In the genomic region with DNA sequence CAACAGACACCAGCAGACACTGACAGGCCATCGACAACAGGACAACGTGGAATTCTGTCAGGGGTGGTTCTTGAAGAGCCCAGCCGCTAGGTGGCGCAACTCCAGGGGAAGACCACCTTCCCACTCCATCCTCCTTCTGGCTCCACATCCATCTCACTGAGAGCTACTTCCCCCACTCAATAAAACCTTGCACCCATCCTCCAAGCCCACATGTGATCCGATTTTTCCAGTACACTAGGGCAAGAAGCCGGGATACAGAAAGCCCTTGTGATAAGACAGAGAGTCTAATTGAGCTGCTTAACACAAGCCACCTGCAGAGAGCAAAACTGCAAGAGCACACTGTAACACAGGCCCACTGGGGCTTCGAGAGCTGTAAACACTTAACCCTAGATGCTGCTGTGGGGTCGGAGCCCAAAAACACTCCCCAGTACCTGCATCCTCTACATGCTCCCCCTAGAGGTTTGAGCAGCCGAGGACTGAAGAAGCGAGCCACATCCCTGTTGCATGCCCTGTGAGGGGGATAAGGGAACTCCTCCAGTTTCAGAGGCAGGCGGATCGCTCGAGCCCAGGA, we compare ENCODE assay signal across 8 cellular contexts. TPM values are rescaled to one million over a fixed set of nuclear protein-coding genes. Genes with fewer than 3 reads are reported as not detected.
DNase-seq lines count a peak whose midpoint lies in the region; ATAC-seq and TF ChIP-seq lines count a peak whose summit lies in the region.

No MANE protein-coding gene starts in this region.

- no peaks in the 10 kb centered on the region for H3K9me3 Mint-ChIP-seq in activated T-cell treated with anti-CD3 and anti-CD28 coated beads, Interleukin-2, amount 50 U/mL, for 4 hours
- H3K9me3 Mint-ChIP-seq in stimulated activated memory B cell treated with anti-CD40 and anti-IgM and Interleukin-4, amounts not matched to agents 10 μg/mL and 1 μg/mL and 100 μg/mL, for 72 hours, result no peaks in the 10 kb centered on the region

- no peak overlapping the region for H3K27ac Mint-ChIP-seq in stimulated activated memory B cell treated with anti-CD40 and anti-IgM and Interleukin-4, amounts not matched to agents 10 μg/mL and 1 μg/mL and 100 μg/mL, for 72 hours

- in situ Hi-C loops in GM13977 (cut with MboI; ENCODE audit: low pct_unique_long_range_greater_than_20kb, low sequenced_read_pairs, unreplicated experiment), result no loop called here

- ATAC-seq in activated T-cell treated with anti-CD3 and anti-CD28 coated beads, Interleukin-2, amount 50 U/mL, for 4 hours, result no peak
- no peak for ATAC-seq in GM19324 (IDR thresholded peaks at IDR 0.05; ENCODE audit: low FRiP score, unreplicated experiment)
- ATAC-seq in stimulated activated memory B cell treated with anti-CD40 and anti-IgM and Interleukin-4, amounts not matched to agents 10 μg/mL and 1 μg/mL and 100 μg/mL, for 72 hours, result no peak
- ATAC-seq in HG03039 (IDR thresholded peaks at IDR 0.05; ENCODE audit: unreplicated experiment), result no peak

- no peak overlapping the region for H3K27ac ChIP-seq in C4-2B

- H3K4me1 Mint-ChIP-seq in activated T-cell treated with anti-CD3 and anti-CD28 coated beads, Interleukin-2, amount 50 U/mL, for 4 hours (ENCODE audit: low read depth), result no peaks in the 10 kb centered on the region
- peaks cover 8% of the 10 kb centered on the region for H3K4me1 Mint-ChIP-seq in stimulated activated memory B cell treated with anti-CD40 and anti-IgM and Interleukin-4, amounts not matched to agents 10 μg/mL and 1 μg/mL and 100 μg/mL, for 72 hours

- no peaks in the 10 kb centered on the region for H3K27me3 ChIP-seq in kidney epithelial cell (ENCODE audit: control insufficient read depth, insufficient read depth, low read length)

- no peaks in the 10 kb centered on the region for H3K36me3 ChIP-seq in kidney epithelial cell (ENCODE audit: control insufficient read depth, insufficient read depth, low read length)

- peaks cover 6% of the 10 kb centered on the region for H3K27me3 Mint-ChIP-seq in activated T-cell treated with anti-CD3 and anti-CD28 coated beads, Interleukin-2, amount 50 U/mL, for 4 hours (ENCODE audit: low read depth)
- H3K27me3 Mint-ChIP-seq in stimulated activated memory B cell treated with anti-CD40 and anti-IgM and Interleukin-4, amounts not matched to agents 10 μg/mL and 1 μg/mL and 100 μg/mL, for 72 hours, result peaks cover 9% of the 10 kb centered on the region

- H3K4me3 ChIP-seq in kidney epithelial cell (ENCODE audit: low read depth, low read length), result no peak overlapping the region

- no peaks in the 10 kb centered on the region for H3K36me3 Mint-ChIP-seq in activated T-cell treated with anti-CD3 and anti-CD28 coated beads, Interleukin-2, amount 50 U/mL, for 4 hours (ENCODE audit: insufficient read depth)
- H3K36me3 Mint-ChIP-seq in stimulated activated memory B cell treated with anti-CD40 and anti-IgM and Interleukin-4, amounts not matched to agents 10 μg/mL and 1 μg/mL and 100 μg/mL, for 72 hours, result no peaks in the 10 kb centered on the region

- TF ChIP-seq CTCF in C4-2B (conservative IDR thresholded peaks at IDR 0.05) (peak; percentile 77), GM13977 (IDR thresholded peaks at IDR 0.05; ENCODE audit: extremely low read depth, insufficient read depth, missing control alignments) (peak; percentile 84), kidney epithelial cell (IDR thresholded peaks at IDR 0.05; ENCODE audit: insufficient read depth, low read length, poor library complexity, severe bottlenecking) (peak; percentile 26)

- DNase-seq in GM13977 (ENCODE audit: low spot score), result peak; percentile 44
- DNase-seq in NCI-H2029 (lab: John Stamatoyannopoulos, UW), result peak; percentile 54
- peak; percentile 9 for DNase-seq in activated T-cell treated with anti-CD3 and anti-CD28 coated beads, Interleukin-2, amount 50 U/mL, for 4 hours
- no peak for DNase-seq in kidney epithelial cell (ENCODE audit: low read depth)

- no peak overlapping the region for H3K4me3 Mint-ChIP-seq in activated T-cell treated with anti-CD3 and anti-CD28 coated beads, Interleukin-2, amount 50 U/mL, for 4 hours
- no peak overlapping the region for H3K4me3 Mint-ChIP-seq in stimulated activated memory B cell treated with anti-CD40 and anti-IgM and Interleukin-4, amounts not matched to agents 10 μg/mL and 1 μg/mL and 100 μg/mL, for 72 hours

RNA-seq across cellular contexts. Expression of a gene that starts 11.5 kb away (rescaled TPM):
- under 1 TPM in 1 of 3 donors, not detected in 2; 0.26 TPM for total RNA-seq in activated T-cell treated with anti-CD3 and anti-CD28 coated beads, Interleukin-2, amount 50 U/mL, for 4 hours
- 1.1 and 1.3 TPM in 2 replicates for total RNA-seq in kidney epithelial cell

RNA-seq across cellular contexts. Expression of a gene that starts 58.2 kb away (rescaled TPM):
- total RNA-seq in activated T-cell treated with anti-CD3 and anti-CD28 coated beads, Interleukin-2, amount 50 U/mL, for 4 hours, result 10 to 100 TPM; 33.8 to 46.3 (median 42.4) TPM
- 44.8 and 48.1 TPM in 2 replicates for total RNA-seq in kidney epithelial cell

Comparison
In these comparisons a context has a peak if more than half of its experiments do, and no peak if none do; other contexts are left out.
1. CTCF ChIP-seq: peak in every context shown above with its lines; median percentile 84 in GM13977; 77 in C4-2B; 26 in kidney epithelial cell.